In the genomic region with DNA sequence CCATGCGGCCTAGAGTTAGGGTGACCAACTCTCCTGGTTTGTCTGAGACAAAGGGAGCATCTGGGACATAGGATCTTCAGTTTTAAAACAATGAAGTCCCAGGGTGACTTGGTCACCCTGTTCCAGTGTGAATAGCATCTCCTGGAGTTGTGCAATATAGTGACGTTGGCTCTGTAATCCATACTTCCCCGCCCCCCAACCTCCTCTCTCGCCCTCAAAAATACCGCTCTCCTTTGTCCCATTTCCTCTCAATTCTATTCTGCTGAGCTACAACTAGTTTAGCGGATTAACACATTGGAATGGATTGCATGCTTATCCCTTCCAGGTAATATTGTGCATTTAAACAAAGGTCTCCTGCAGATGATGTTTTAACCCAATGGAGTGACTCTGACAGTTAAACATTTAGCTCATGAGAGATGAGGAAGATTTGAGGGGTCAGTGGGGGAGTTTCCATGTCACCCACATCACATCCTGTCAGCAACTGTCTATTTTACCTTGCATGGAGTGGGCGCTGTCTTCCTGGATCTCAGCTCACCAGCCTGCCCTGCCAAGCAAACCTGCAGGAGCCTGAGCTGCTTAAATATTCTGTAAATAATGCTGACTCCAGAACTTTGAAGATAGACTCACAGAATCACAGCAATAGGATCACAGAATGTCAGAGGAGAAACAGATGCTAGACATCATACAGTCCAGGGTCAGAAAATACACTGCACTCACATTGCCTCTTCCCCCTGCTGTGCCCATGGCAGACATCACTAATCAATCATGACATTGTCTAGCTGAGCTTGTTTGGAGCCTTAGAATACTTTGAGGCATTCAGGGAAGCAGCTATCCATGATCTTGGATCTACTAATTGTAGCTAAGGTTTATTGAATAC, we compare ENCODE assay signal across 18 cellular contexts. TPM values are rescaled to one million over a fixed set of nuclear protein-coding genes. Genes with fewer than 3 reads are reported as not detected.
DNase-seq lines count a peak whose midpoint lies in the region; ATAC-seq, FAIRE-seq and TF ChIP-seq lines count a peak whose summit lies in the region.
"Had no signal": no experiment of that assay in that cellular context is flagged by ENCODE, and none has a peak within 500 bp of the region (broad histone marks: within the 10 kb centered on the region; RNA-seq: fewer than 3 reads in every experiment).

No MANE protein-coding gene starts in this region.

- no peak overlapping the region for H4K5ac ChIP-seq in mesendoderm (ENCODE audit: low read length)

- no TSS peak for BruUV-seq in K562 (replicated peaks; lab: Mats Ljungman, UMichigan)

- H3K18ac ChIP-seq in mesendoderm (ENCODE audit: low read length) = no peak overlapping the region

- intact Hi-C loops in K562 (cut with micrococcal nuclease) (no loop called here), posterior vena cava (cut with DNase I) (loop anchor here (5.0 to 10.0 kb wide), 3 partner anchors 317 to 595 kb away; no protein-coding TSS in a partner anchor)

- 67% methylated on average over 7 of the region's 7 CpGs for WGBS in K562 (ENCODE audit: insufficient coverage, low coverage, missing lambda C conversion rate)
- WGBS in mesendoderm (ENCODE audit: extremely low coverage, insufficient coverage, low lambda C conversion rate) = no CpG with 5 or more reads among the region's 7 CpGs

- H3K79me2 ChIP-seq in K562 (ENCODE audit: control insufficient read depth, insufficient read depth, low read length) (no peaks in the 10 kb centered on the region), mesendoderm (ENCODE audit: control insufficient read depth, insufficient read depth, low read length) (no peaks in the 10 kb centered on the region)

- TF ChIP-seq POLR2A in K562 (conservative IDR thresholded peaks at IDR 0.05) (no peak), Peyer's patch (IDR thresholded peaks at IDR 0.05) (no peak)

- H3K4me1 ChIP-seq in K562 (replicated peaks in 1 of 2; ENCODE audit: control insufficient read depth in 2 of 2, insufficient read depth in 2 of 2, low read length in 2 of 2) = peaks cover 32 to 47% of the 10 kb centered on the region in 2 experiments
- peaks cover 19% of the 10 kb centered on the region for H3K4me1 ChIP-seq in mesendoderm (ENCODE audit: control insufficient read depth, low read depth, low read length)
- peaks cover 0 to 15% (median 0%) of the 10 kb centered on the region in 4 donors for H3K4me1 ChIP-seq in Peyer's patch

- peak; percentile 22 for DNase-seq in GDM1 (lab: John Stamatoyannopoulos, UW)
- DNase-seq in LHCN-M2 (ENCODE audit: low read depth) = peak; percentile 15
- no peak for DNase-seq in K562 (ENCODE audit: extremely low read depth in 1 of 4, low spot score in 3 of 4)
- no peak for DNase-seq in mesendoderm
- DNase-seq in posterior vena cava (ENCODE audit: low spot score) = no peak
- no peak for DNase-seq in NCI-H774 (lab: John Stamatoyannopoulos, UW)
- no peak for DNase-seq in RPMI8226
- no peak for DNase-seq in Peyer's patch
- DNase-seq: activated naive CD4-positive, alpha-beta T cell treated with anti-CD3 and anti-CD28 coated beads, Interleukin-2, amount 50 U/mL, for 16 hours; BE2C; cortex of kidney; naive B cell; NCI-H187 treated with DMSO at 0.1 percent for 48 hours; SK-N-SH; stimulated activated naive B cell treated with anti-CD40 and anti-IgM and Interleukin-4, amounts not matched to agents 10 μg/mL and 1 μg/mL and 100 μg/mL, for 72 hours; transverse colon had no signal

- ATAC-seq in K562 = no peak

- in situ Hi-C loops in K562 (cut with MboI) = no loop called here

- no peak overlapping the region for H3K23ac ChIP-seq in mesendoderm (ENCODE audit: low read length)

- TF ChIP-seq EP300 in K562 (IDR thresholded peaks at IDR 0.05; ENCODE audit: low read length) = no peak

- H3K27ac ChIP-seq in K562 (ENCODE audit: extremely low read depth, low read depth, low read length) = peak overlapping the region; percentile 15; the same call in 2 of the 3 replicates
- no peak overlapping the region for H3K27ac ChIP-seq in mesendoderm (ENCODE audit: low read depth, low read length)
- H3K27ac ChIP-seq in Peyer's patch = no peak overlapping the region
- H3K27ac ChIP-seq: epithelial cell of prostate, transverse colon had no signal

- peak overlapping the region; percentile 40 for H3K56ac ChIP-seq in mesendoderm (ENCODE audit: low read length)

- POLR2A ChIA-PET in K562 (lab: Yijun Ruan, JAX) = interaction anchor here (0.7 to 1.0 kb wide), 2 partner anchors 11 to 94 kb away, joined by 3 to 4 read pairs; no protein-coding TSS in a partner anchor

- H3K9me3 ChIP-seq in K562 (replicated peaks; ENCODE audit: control insufficient read depth, insufficient read depth, low read depth, low read length) (no peaks in the 10 kb centered on the region), Peyer's patch (no peaks in the 10 kb centered on the region)
- H3K9me3 ChIP-seq: BE2C, SK-N-SH, transverse colon had no signal

- H3K4ac ChIP-seq in mesendoderm (ENCODE audit: low read depth, low read length) = no peak overlapping the region

- H3K27me3 ChIP-seq in K562 (ENCODE audit: control insufficient read depth in 2 of 2, insufficient read depth in 2 of 2, low read length in 2 of 2) (no peaks in the 10 kb centered on the region), mesendoderm (ENCODE audit: insufficient read depth, low read length, poor library complexity) (no peaks in the 10 kb centered on the region), Peyer's patch (no peaks in the 10 kb centered on the region)
- H3K27me3 ChIP-seq: BE2C, transverse colon had no signal

- H2BK15ac ChIP-seq in mesendoderm (replicated peaks; ENCODE audit: low read depth) = no peak overlapping the region

- CTCF ChIA-PET in K562 (lab: Yijun Ruan, JAX; ENCODE audit: low intra/inter-chr PET ratio) = no interaction called here

- H3K9ac ChIP-seq in K562 (ENCODE audit: insufficient read depth in 1 of 2, low read depth in 2 of 2, low read length in 2 of 2) (no peak overlapping the region; a peak in 1 of 4 replicates), mesendoderm (ENCODE audit: low read length) (no peak overlapping the region)
- H3K9ac ChIP-seq: SK-N-SH had no signal

- H3K79me1 ChIP-seq in mesendoderm (ENCODE audit: low read length) = no peaks in the 10 kb centered on the region

- FAIRE-seq in K562 (lab: Jason Lieb, UNC) = no peak

- H2BK5ac ChIP-seq in mesendoderm (ENCODE audit: low read length) = peak overlapping the region; percentile 80

- peak overlapping the region; percentile 2 for H2AK5ac ChIP-seq in mesendoderm (ENCODE audit: low read length)

- no peak overlapping the region for H2BK120ac ChIP-seq in mesendoderm (ENCODE audit: low read depth, low read length)

- no peaks in the 10 kb centered on the region for H3K9me1 ChIP-seq in K562 (ENCODE audit: control insufficient read depth, insufficient read depth, low read length)

- TF ChIP-seq CTCF in K562 (IDR thresholded peaks at IDR 0.05 in 2 of 3, conservative IDR thresholded peaks at IDR 0.05 in 1 of 3; ENCODE audit: insufficient read depth in 2 of 3, low read depth in 1 of 3, low read length in 3 of 3) (no peak), Peyer's patch (IDR thresholded peaks at IDR 0.05) (no peak)

- H3K36me3 ChIP-seq in K562 (ENCODE audit: control insufficient read depth, insufficient read depth, low read length) (no peaks in the 10 kb centered on the region), mesendoderm (ENCODE audit: control insufficient read depth, insufficient read depth, low read length) (no peaks in the 10 kb centered on the region), Peyer's patch (no peaks in the 10 kb centered on the region)
- H3K36me3 ChIP-seq: BE2C, transverse colon had no signal

- peak overlapping the region; percentile 67 for H2AFZ ChIP-seq in K562 (ENCODE audit: low read depth, low read length)

- H3K4me3 ChIP-seq in K562 (no peak overlapping the region), mesendoderm (ENCODE audit: low read length) (no peak overlapping the region), Peyer's patch (no peak overlapping the region)
- H3K4me3 ChIP-seq: lung, transverse colon had no signal

- TF ChIP-seq RAD21 in K562 (CRISPR knock-in tag; conservative IDR thresholded peaks at IDR 0.05 in 1 of 2, IDR thresholded peaks at IDR 0.05 in 1 of 2) = no peak

- no peaks in the 10 kb centered on the region for H4K20me1 ChIP-seq in K562 (replicated peaks; ENCODE audit: control insufficient read depth, insufficient read depth, low read length)

- no peak overlapping the region for H4K8ac ChIP-seq in mesendoderm (ENCODE audit: low read depth, low read length)

- H3K4me2 ChIP-seq in K562 (ENCODE audit: insufficient read depth, low read length) (no peak overlapping the region), mesendoderm (ENCODE audit: low read length) (no peak overlapping the region)
- H3K4me2 ChIP-seq: SK-N-SH had no signal

TF ChIP-seq in K562, 482 proteins besides CTCF, POLR2A, EP300 and RAD21 (continues in another document):
- no peak for TF ChIP-seq NCOA1 (IDR thresholded peaks at IDR 0.05; ENCODE audit: low read depth)
- no peak for TF ChIP-seq ZNF184 (CRISPR knock-in tag; IDR thresholded peaks at IDR 0.05)
- 0 out of 2 replicates have a peak, but pooled peaks have one; percentile 20 for TF ChIP-seq MAFG (tag; conservative IDR thresholded peaks at IDR 0.05)
- TF ChIP-seq TEAD2 (tag; IDR thresholded peaks at IDR 0.05) = no peak
- no peak for TF ChIP-seq SMAD3 (CRISPR knock-in tag; conservative IDR thresholded peaks at IDR 0.05)
- no peak for TF ChIP-seq PHTF2 (CRISPR knock-in tag; IDR thresholded peaks at IDR 0.05)

RNA-seq across cellular contexts. Expression of a gene that starts 43.0 kb away (rescaled TPM):
- total RNA-seq in LHCN-M2 (2014; rRNA removed) = 0.52 TPM in 1 of 2 replicates, not detected in the other
- 3.5 TPM for polyA plus RNA-seq in LHCN-M2 (2012)
- 2.1 and 3.8 TPM in 2 replicates for total RNA-seq in K562 (2011; cell fraction: chromatin; rRNA removed; ENCODE audit: low replicate concordance)
- 1.3 and 1.7 TPM in 2 replicates for total RNA-seq in K562 (2011; cell fraction: nucleolus; rRNA removed)
- total RNA-seq in K562 (2011; cell fraction: nucleoplasm; rRNA removed) = 2.2 and 4.4 TPM in 2 replicates
- total RNA-seq in K562 (2014; rRNA removed) = not detected in 2 replicates
- 0.76 and 0.96 TPM in 2 replicates for total RNA-seq in K562 (2014; rRNA removed; fragmentation: Illumina TruSeq; extraction: Trizol)
- 0.53 TPM in 1 of 2 replicates, not detected in the other for total RNA-seq in K562 (2015; rRNA removed; fragmentation: Illumina TruSeq; extraction: Trizol)
- total RNA-seq in K562 (2021) = 1.7 and 2.0 TPM in 2 replicates
- polyA plus RNA-seq in K562 (2011; rRNA removed) = 2.8 and 4.0 TPM in 2 replicates
- polyA plus RNA-seq in K562 (2011; cell fraction: cytosol; rRNA removed) = 0.18 and 0.71 TPM in 2 replicates
- polyA plus RNA-seq in K562 (2011; cell fraction: nucleus; rRNA removed) = 2.7 and 4.3 TPM in 2 replicates
- polyA plus RNA-seq in K562 (2012) = 2.8 and 6.9 TPM in 2 replicates
- 0.80 and 1.5 TPM in 2 replicates for polyA plus RNA-seq in K562 (2014; fragmentation: Illumina TruSeq; extraction: Trizol)
- under 1 TPM; 0.55 to 0.63 TPM for polyA plus RNA-seq in K562 (2014; fragmentation: Nextera tagmentation; extraction: Ambion mirVana)
- 0.53 and 1.4 TPM in 2 replicates for polyA plus RNA-seq in K562 (2014; rRNA removed)
- polyA minus RNA-seq in K562 (2011; rRNA and poly(A)+ RNA removed) = 1.8 and 2.2 TPM in 2 replicates
- not detected in 2 replicates for polyA minus RNA-seq in K562 (2011; cell fraction: cytosol; rRNA and poly(A)+ RNA removed)
- polyA minus RNA-seq in K562 (2011; cell fraction: nucleus; rRNA and poly(A)+ RNA removed) = not detected in 2 replicates
- polyA plus RNA-seq in mesendoderm (2013, experiment 1 of 2) = 0.20 TPM
- not detected for polyA plus RNA-seq in mesendoderm (2013, experiment 2 of 2)
- total RNA-seq in posterior vena cava = 1 to 10 TPM in 1 of 2 donors, not detected in 1; 1.8 TPM
- total RNA-seq in Peyer's patch = 1 to 10 TPM in 1 of 4 donors, not detected in 3; 1.9 TPM

Comparison
In these comparisons a context has a peak if more than half of its experiments do, and no peak if none do; other contexts are left out.
1. DNase-seq: peak in GDM1 (single experiment) and LHCN-M2 (single experiment); none in K562 (0 of 4), mesendoderm (single experiment), posterior vena cava (single experiment), NCI-H774 (single experiment), RPMI8226 (single experiment) and Peyer's patch (0 of 3).